8 cellular contexts compared by ENCODE assay signal in genomic region chr1:91020967-91021685, GRCh38. TPM values are rescaled to one million over a fixed set of nuclear protein-coding genes. Genes with fewer than 3 reads are reported as not detected.
DNase-seq lines count a peak whose midpoint lies in the region; ATAC-seq, FAIRE-seq and TF ChIP-seq lines count a peak whose summit lies in the region.

No MANE protein-coding gene starts in this region.

- TF ChIP-seq CTCF in GM12875 (IDR thresholded peaks at IDR 0.05; ENCODE audit: borderline replicate concordance, insufficient read depth, low read depth, low read length) (no peak), ascending aorta (IDR thresholded peaks at IDR 0.05) (no peak), hepatocyte (IDR thresholded peaks at IDR 0.05; ENCODE audit: poor library complexity) (no peak), retinal pigment epithelial cell (conservative IDR thresholded peaks at IDR 0.05; ENCODE audit: low read depth, low read length) (no peak), D721Med (IDR thresholded peaks at IDR 0.05; ENCODE audit: insufficient read depth, missing control alignments) (no peak)

- no peaks in the 10 kb centered on the region for H3K9me2 ChIP-seq in hepatocyte (replicated peaks; ENCODE audit: insufficient read depth)

- H3K9me3 ChIP-seq in ascending aorta (no peaks in the 10 kb centered on the region), hepatocyte (ENCODE audit: low read depth) (no peaks in the 10 kb centered on the region)

- peaks cover 50% of the 10 kb centered on the region for H3K79me2 ChIP-seq in hepatocyte

- intact Hi-C loops in ascending aorta (cut with DNase I), result loop anchor here (2.0 kb wide), 1 partner anchor 54 kb away; no protein-coding TSS in a partner anchor

- peak; percentile 58 for ATAC-seq in HG02610 (IDR thresholded peaks at IDR 0.05; ENCODE audit: unreplicated experiment)

- DNase-seq in NCI-H1092 treated with DMSO at 0.1 percent for 48 hours (lab: John Stamatoyannopoulos, UW) (peak; percentile 87), T-helper 22 cell (ENCODE audit: low read depth) (peak; percentile 72), ascending aorta (ENCODE audit: low spot score in 2 of 2) (peak; percentile 33 to 86), hepatocyte (ENCODE audit: low spot score) (peak; percentile 88), retinal pigment epithelial cell (ENCODE audit: low read depth) (peak; percentile 64), D721Med (ENCODE audit: insufficient read length, low spot score) (no peak)

- peaks cover 41% of the 10 kb centered on the region for H4K20me1 ChIP-seq in hepatocyte (ENCODE audit: insufficient read depth, poor library complexity, severe bottlenecking)

- H3K36me3 ChIP-seq in ascending aorta (no peaks in the 10 kb centered on the region), hepatocyte (replicated peaks; ENCODE audit: insufficient read depth, low read depth) (no peaks in the 10 kb centered on the region)

- 2% methylated on average over 12 of the region's 33 CpGs for WGBS in hepatocyte (ENCODE audit: low lambda C conversion rate, missing lambda C conversion rate)

- peak overlapping the region; percentile 77 for H2AFZ ChIP-seq in hepatocyte

- H3K4me3 ChIP-seq in GM12875 (ENCODE audit: low read depth, low read length) (peak overlapping the region; percentile 88), ascending aorta (peak overlapping the region; percentile 72 to 84), hepatocyte (peak overlapping the region; percentile 81), retinal pigment epithelial cell (ENCODE audit: low read length) (peak overlapping the region; percentile 89)

- FAIRE-seq in D721Med (lab: Jason Lieb, UNC), result no peak

- H3K4me2 ChIP-seq in hepatocyte, result peak overlapping the region; percentile 76

- H3K4me1 ChIP-seq in ascending aorta (peaks cover 4 to 13% of the 10 kb centered on the region in 2 donors), hepatocyte (ENCODE audit: insufficient read depth) (peaks cover 24% of the 10 kb centered on the region)

- no peaks in the 10 kb centered on the region for H3K27me3 ChIP-seq in ascending aorta
- no peaks in the 10 kb centered on the region for H3K27me3 ChIP-seq in hepatocyte

- H3K27ac ChIP-seq in ascending aorta (peak overlapping the region; percentile 96 to 100), hepatocyte (peak overlapping the region; percentile 100)

RNA-seq across cellular contexts. Expression of gene ZNF644, which starts 0.7 kb away (rescaled TPM):
- total RNA-seq in ascending aorta (17.1 TPM), hepatocyte (78.7 and 79.2 TPM in 2 replicates)
- 39.8 and 42.0 TPM in 2 replicates for polyA plus RNA-seq in hepatocyte
